In genomic region chr11:64372802-64373597, GRCh38 we compare ENCODE assay signal across 1 cellular context.
TF ChIP-seq lines count a peak whose summit lies in the region.

No MANE protein-coding gene starts in this region.

TF ChIP-seq in K562, 482 proteins besides CTCF, POLR2A, EP300 and RAD21 (continued from another document):
- peak; percentile 6; the same call in 1 of the 2 replicates for TF ChIP-seq ZBTB26 (CRISPR knock-in tag; IDR thresholded peaks at IDR 0.05)
- TF ChIP-seq PRDM10 (IDR thresholded peaks at IDR 0.05; ENCODE audit: partially characterized antibody): peak; percentile 38
- TF ChIP-seq SAFB (IDR thresholded peaks at IDR 0.05; ENCODE audit: borderline replicate concordance, low read depth, low read length): no peak
- TF ChIP-seq ZKSCAN8 (CRISPR knock-in tag; IDR thresholded peaks at IDR 0.05): no peak
- peak; percentile 24 for TF ChIP-seq TBP (optimal IDR thresholded peaks at IDR 0.05; ENCODE audit: low read depth, low read length)
